Comparison of ENCODE assay signal across 9 cellular contexts in genomic region chr10:53601260-53601875, GRCh38.
DNase-seq lines count a peak whose midpoint lies in the region; ATAC-seq and TF ChIP-seq lines count a peak whose summit lies in the region.
"Had no signal": no experiment of that assay in that cellular context is flagged by ENCODE, and none has a peak within 500 bp of the region (broad histone marks: within the 10 kb centered on the region; RNA-seq: fewer than 3 reads in every experiment).

No MANE protein-coding gene starts in this region.

- CTCF ChIA-PET in activated CD8-positive, alpha-beta T cell treated with anti-CD3 and anti-CD28 coated beads for 36 hours (lab: Charles Lee): interaction anchor here (1.1 kb wide), 1 partner anchor 11 kb away, joined by 3 read pairs; no protein-coding TSS in a partner anchor
- CTCF ChIA-PET in activated CD8-positive, alpha-beta T cell treated with anti-CD3 and anti-CD28 coated beads, Interleukin-2, amount 10 ng/mL, durations not matched to agents 7 days and 5 days (lab: Charles Lee): no interaction called here

- H3K27ac Mint-ChIP-seq in activated CD8-positive, alpha-beta T cell treated with anti-CD3 and anti-CD28 coated beads for 36 hours: no peak overlapping the region
- H3K27ac Mint-ChIP-seq in activated CD8-positive, alpha-beta T cell treated with anti-CD3 and anti-CD28 coated beads, Interleukin-2, amount 10 ng/mL, durations not matched to agents 7 days and 5 days: no peak overlapping the region
- H3K27ac Mint-ChIP-seq: stimulated activated naive CD8-positive, alpha-beta T cell treated with anti-CD3 and anti-CD28 coated beads, Interleukin-15, Interleukin-2, amounts not matched to agents 100 ng/mL and 50 ng/mL, for 24 hours had no signal

- ATAC-seq in activated CD8-positive, alpha-beta T cell treated with anti-CD3 and anti-CD28 coated beads for 36 hours: no peak
- no peak for ATAC-seq in activated CD8-positive, alpha-beta T cell treated with anti-CD3 and anti-CD28 coated beads, Interleukin-2, amount 10 ng/mL, durations not matched to agents 7 days and 5 days
- peak; percentile 73 for ATAC-seq in HG02938 (IDR thresholded peaks at IDR 0.05; ENCODE audit: unreplicated experiment)
- ATAC-seq in GM21381 (IDR thresholded peaks at IDR 0.05; ENCODE audit: unreplicated experiment): no peak

- POLR2A ChIA-PET in activated CD8-positive, alpha-beta T cell treated with anti-CD3 and anti-CD28 coated beads for 36 hours (lab: Charles Lee): no interaction called here
- POLR2A ChIA-PET in activated CD8-positive, alpha-beta T cell treated with anti-CD3 and anti-CD28 coated beads, Interleukin-2, amount 10 ng/mL, durations not matched to agents 7 days and 5 days (lab: Charles Lee): no interaction called here

- H3K27me3 Mint-ChIP-seq in activated CD8-positive, alpha-beta T cell treated with anti-CD3 and anti-CD28 coated beads for 36 hours: no peaks in the 10 kb centered on the region
- H3K27me3 Mint-ChIP-seq in activated CD8-positive, alpha-beta T cell treated with anti-CD3 and anti-CD28 coated beads, Interleukin-2, amount 10 ng/mL, durations not matched to agents 7 days and 5 days (ENCODE audit: low read depth): no peaks in the 10 kb centered on the region
- H3K27me3 Mint-ChIP-seq: stimulated activated naive CD8-positive, alpha-beta T cell treated with anti-CD3 and anti-CD28 coated beads, Interleukin-15, Interleukin-2, amounts not matched to agents 100 ng/mL and 50 ng/mL, for 24 hours had no signal

- TF ChIP-seq CTCF in activated CD8-positive, alpha-beta T cell treated with anti-CD3 and anti-CD28 coated beads for 36 hours (IDR thresholded peaks at IDR 0.05): peak; percentile 82

- intact Hi-C loops in activated CD8-positive, alpha-beta T cell treated with anti-CD3 and anti-CD28 coated beads for 36 hours (cut with micrococcal nuclease): no loop called here

- no peaks in the 10 kb centered on the region for H3K4me1 Mint-ChIP-seq in activated CD8-positive, alpha-beta T cell treated with anti-CD3 and anti-CD28 coated beads for 36 hours (ENCODE audit: low read depth)
- H3K4me1 Mint-ChIP-seq in activated CD8-positive, alpha-beta T cell treated with anti-CD3 and anti-CD28 coated beads, Interleukin-2, amount 10 ng/mL, durations not matched to agents 7 days and 5 days (ENCODE audit: low read depth): no peaks in the 10 kb centered on the region

- no peak for DNase-seq in activated CD8-positive, alpha-beta T cell treated with anti-CD3 and anti-CD28 coated beads for 36 hours
- no peak for DNase-seq in activated CD8-positive, alpha-beta T cell treated with anti-CD3 and anti-CD28 coated beads, Interleukin-2, amount 10 ng/mL, durations not matched to agents 7 days and 5 days
- peak; percentile 38 for DNase-seq in NCI-H460 (ENCODE audit: extremely low read depth, low read depth)
- DNase-seq in cerebellar cortex (ENCODE audit: low spot score): peak; percentile 19
- DNase-seq in midbrain (lab: John Stamatoyannopoulos, UW): peak; percentile 54
- DNase-seq in mesenteric fat pad (ENCODE audit: low spot score): no peak

- H3K4me3 Mint-ChIP-seq in activated CD8-positive, alpha-beta T cell treated with anti-CD3 and anti-CD28 coated beads for 36 hours: no peak overlapping the region
- H3K4me3 Mint-ChIP-seq in activated CD8-positive, alpha-beta T cell treated with anti-CD3 and anti-CD28 coated beads, Interleukin-2, amount 10 ng/mL, durations not matched to agents 7 days and 5 days: no peak overlapping the region
- H3K4me3 Mint-ChIP-seq: stimulated activated naive CD8-positive, alpha-beta T cell treated with anti-CD3 and anti-CD28 coated beads, Interleukin-15, Interleukin-2, amounts not matched to agents 100 ng/mL and 50 ng/mL, for 24 hours had no signal

- peaks cover 4% of the 10 kb centered on the region for H3K9me3 Mint-ChIP-seq in activated CD8-positive, alpha-beta T cell treated with anti-CD3 and anti-CD28 coated beads for 36 hours
- H3K9me3 Mint-ChIP-seq in activated CD8-positive, alpha-beta T cell treated with anti-CD3 and anti-CD28 coated beads, Interleukin-2, amount 10 ng/mL, durations not matched to agents 7 days and 5 days (ENCODE audit: insufficient read depth): no peaks in the 10 kb centered on the region

- no peaks in the 10 kb centered on the region for H3K36me3 Mint-ChIP-seq in activated CD8-positive, alpha-beta T cell treated with anti-CD3 and anti-CD28 coated beads for 36 hours (ENCODE audit: low read depth)
- H3K36me3 Mint-ChIP-seq in activated CD8-positive, alpha-beta T cell treated with anti-CD3 and anti-CD28 coated beads, Interleukin-2, amount 10 ng/mL, durations not matched to agents 7 days and 5 days (ENCODE audit: low read depth): no peaks in the 10 kb centered on the region

Comparison
In these comparisons a context has a peak if more than half of its experiments do, and no peak if none do; other contexts are left out.
1. DNase-seq: peak in NCI-H460 (single experiment), cerebellar cortex (single experiment) and midbrain (single experiment); none in activated CD8-positive, alpha-beta T cell treated with anti-CD3 and anti-CD28 coated beads for 36 hours (single experiment), activated CD8-positive, alpha-beta T cell treated with anti-CD3 and anti-CD28 coated beads, Interleukin-2, amount 10 ng/mL, durations not matched to agents 7 days and 5 days (single experiment) and mesenteric fat pad (single experiment).